In genomic region chr17:74981979-74982662, GRCh38 we compare ENCODE assay signal across 8 cellular contexts. TPM values are rescaled to one million over a fixed set of nuclear protein-coding genes. Genes with fewer than 3 reads are reported as not detected.
A peak's percentile ranks its signal among the peaks of the same experiment; 100 is the strongest.
DNase-seq lines count a peak whose midpoint lies in the region; ATAC-seq, FAIRE-seq and TF ChIP-seq lines count a peak whose summit lies in the region.

No MANE protein-coding gene starts in this region.

- CTCF ChIA-PET in A549 (lab: Yijun Ruan, JAX) = interaction anchor here (0.7 to 4.2 kb wide), 10 partner anchors 9 to 62 kb away, joined by 3 to 53 read pairs (median 6); partner anchors contain the start of genes HID1, MRPL58 and OTOP2

- H3K27ac ChIP-seq in A549 (peak overlapping the region; percentile 92 to 94), breast epithelium (peak overlapping the region; percentile 94 to 95), smooth muscle cell (ENCODE audit: low read depth) (peak overlapping the region; percentile 77)

- TF ChIP-seq RAD21 in A549 (conservative IDR thresholded peaks at IDR 0.05 in 1 of 2, IDR thresholded peaks at IDR 0.05 in 1 of 2) = peak in 1 of 2 experiments; percentile 33; a peak in 1 of 5 replicates

- H3K9ac ChIP-seq in smooth muscle cell (ENCODE audit: low read depth) = peak overlapping the region; percentile 77

- H3K9me3 Mint-ChIP-seq in immature natural killer cell = peaks cover 0 to 2% (median 0%) of the 10 kb centered on the region in 6 donors

- TF ChIP-seq EP300 in A549 (IDR thresholded peaks at IDR 0.05) = no peak

- peaks cover 18% of the 10 kb centered on the region for H3F3A ChIP-seq in smooth muscle cell (ENCODE audit: low read depth)

- H2AFZ ChIP-seq in smooth muscle cell (ENCODE audit: low read depth) = peak overlapping the region; percentile 72

- peaks cover 10 to 22% (median 10%) of the 10 kb centered on the region in 3 donors for H3K27me3 Mint-ChIP-seq in immature natural killer cell (ENCODE audit: low read depth in 3 of 3)

- DNase-seq in A549 (ENCODE audit: low read depth in 1 of 2, low spot score in 1 of 2) (peak; percentile 76 to 90), GM19238 (ENCODE audit: insufficient read length, low spot score) (peak; percentile 67), NCI-H2081 treated with DMSO at 0.1 percent for 48 hours (lab: John Stamatoyannopoulos, UW) (peak; percentile 52), breast epithelium (ENCODE audit: low spot score in 2 of 2) (peak; percentile 60 to 83), immature natural killer cell (peak; percentile 84 to 86 (median 86)), smooth muscle cell (lab: John Stamatoyannopoulos, UW; ENCODE audit: unreplicated experiment) (peak; percentile 42)

- TF ChIP-seq CTCF in A549 (IDR thresholded peaks at IDR 0.05) = peak; percentile 11; the same call in 1 of the 3 replicates
- TF ChIP-seq CTCF in WI38 (IDR thresholded peaks at IDR 0.05; ENCODE audit: low read depth, low read length) = no peak
- TF ChIP-seq CTCF in breast epithelium (IDR thresholded peaks at IDR 0.05) = peak in 2 of 3 donors; percentile 15 to 28
- TF ChIP-seq CTCF in smooth muscle cell (IDR thresholded peaks at IDR 0.05; ENCODE audit: borderline replicate concordance, insufficient read depth, poor library complexity, severe bottlenecking) = no peak

- H3K4me1 ChIP-seq in A549 = peaks cover 23% of the 10 kb centered on the region
- H3K4me1 ChIP-seq in breast epithelium = peaks cover 0 to 7% of the 10 kb centered on the region in 2 donors
- peaks cover 11% of the 10 kb centered on the region for H3K4me1 ChIP-seq in smooth muscle cell (ENCODE audit: low read depth)

- intact Hi-C loops in breast epithelium (cut with DNase I; ENCODE audit: low total_unique reads) = loop anchor here (10.0 kb wide), 1 partner anchor 53 kb away; no protein-coding TSS in a partner anchor

- H3K4me3 Mint-ChIP-seq in immature natural killer cell = peak overlapping the region; percentile 87 to 93 (median 89)

- H3K27me3 ChIP-seq in breast epithelium (no peaks in the 10 kb centered on the region), smooth muscle cell (ENCODE audit: low read depth) (no peaks in the 10 kb centered on the region)

- TF ChIP-seq POLR2A in A549 (IDR thresholded peaks at IDR 0.05; ENCODE audit: low read length) (peak; percentile 94), breast epithelium (IDR thresholded peaks at IDR 0.05) (peak; percentile 61)

- H3K36me3 ChIP-seq in breast epithelium = no peaks in the 10 kb centered on the region
- no peaks in the 10 kb centered on the region for H3K36me3 ChIP-seq in smooth muscle cell (ENCODE audit: low read depth)

- no peaks in the 10 kb centered on the region for H3K36me3 Mint-ChIP-seq in immature natural killer cell

- H3K4me3 ChIP-seq in A549 = peak overlapping the region; percentile 69
- peak overlapping the region; percentile 66 for H3K4me3 ChIP-seq in WI38 (ENCODE audit: low read depth, low read length)
- peak overlapping the region; percentile 51 to 74 (median 70) for H3K4me3 ChIP-seq in breast epithelium
- H3K4me3 ChIP-seq in smooth muscle cell = peak overlapping the region; percentile 63

- ATAC-seq in A549 (peak; percentile 94), GM21717 (IDR thresholded peaks at IDR 0.05; ENCODE audit: unreplicated experiment) (no peak)

- FAIRE-seq in A549 (lab: Jason Lieb, UNC) = peak; percentile 54

- POLR2A ChIA-PET in A549 (lab: Yijun Ruan, JAX) = interaction anchor here (0.6 to 2.8 kb wide), 4 partner anchors 10 to 30 kb away, joined by 3 to 17 read pairs (median 5); partner anchors contain the start of genes HID1 and MRPL58

- WGBS in A549 (ENCODE audit: missing lambda C conversion rate) = 2% methylated on average over 23 of the region's 61 CpGs
- under 1% methylated on average over 58 of the region's 61 CpGs for WGBS in smooth muscle cell (ENCODE audit: low lambda C conversion rate)

- H3K4me2 ChIP-seq in A549 = peak overlapping the region; percentile 92
- H3K4me2 ChIP-seq in smooth muscle cell = peak overlapping the region; percentile 89

- no peaks in the 10 kb centered on the region for H3K79me2 ChIP-seq in smooth muscle cell (ENCODE audit: low read depth)

- H3K9me3 ChIP-seq in A549 (no peaks in the 10 kb centered on the region), breast epithelium (no peaks in the 10 kb centered on the region), smooth muscle cell (replicated peaks; ENCODE audit: low read depth) (no peaks in the 10 kb centered on the region)

- H3K27ac Mint-ChIP-seq in immature natural killer cell = peak overlapping the region; percentile 81 to 92 (median 88)

- peaks cover 20 to 23% of the 10 kb centered on the region in 2 donors for H3K4me1 Mint-ChIP-seq in immature natural killer cell

- H4K20me1 ChIP-seq in smooth muscle cell (ENCODE audit: low read depth) = no peaks in the 10 kb centered on the region

TF ChIP-seq in A549, 52 proteins besides CTCF, POLR2A, EP300 and RAD21 (continues in another document):
- peak; percentile 20; the same call in 1 of the 2 replicates for TF ChIP-seq GATA3 (IDR thresholded peaks at IDR 0.05; ENCODE audit: borderline replicate concordance)
- TF ChIP-seq MAX (IDR thresholded peaks at IDR 0.05) = peak; percentile 96
- TF ChIP-seq, protein P1, sequence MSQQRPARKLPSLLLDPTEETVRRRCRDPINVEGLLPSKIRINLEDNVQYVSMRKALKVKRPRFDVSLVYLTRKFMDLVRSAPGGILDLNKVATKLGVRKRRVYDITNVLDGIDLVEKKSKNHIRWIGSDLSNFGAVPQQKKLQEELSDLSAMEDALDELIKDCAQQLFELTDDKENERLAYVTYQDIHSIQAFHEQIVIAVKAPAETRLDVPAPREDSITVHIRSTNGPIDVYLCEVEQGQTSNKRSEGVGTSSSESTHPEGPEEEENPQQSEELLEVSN (IDR thresholded peaks at IDR 0.05; ENCODE audit: borderline replicate concordance, low read depth) = peak; percentile 92

RNA-seq across cellular contexts. Expression of gene CDR2L, which starts 5.3 kb away (rescaled TPM):
- polyA plus RNA-seq in A549 (2011; rRNA removed) (18.0 and 18.5 TPM in 2 replicates), A549 (2017; fragmentation: RNase III; extraction: RNeasy Plus Mini Kit Qiagen cat#74134 plus additional on column Dnase treatment) (26.9 to 34.0 TPM (median 30.0 TPM) in 3 replicates), immature natural killer cell (not detected), smooth muscle cell (37.8 and 39.9 TPM in 2 replicates)
- polyA plus RNA-seq in A549 (2012; cell fraction: cytosol; rRNA removed) = 25.6 and 34.4 TPM in 2 replicates
- 38.5 and 49.0 TPM in 2 replicates for polyA plus RNA-seq in A549 (2012; cell fraction: nucleus; rRNA removed)
- polyA minus RNA-seq in A549 (2011; rRNA and poly(A)+ RNA removed) = 16.6 and 21.8 TPM in 2 replicates
- total RNA-seq in breast epithelium (10 to 100 TPM in 1 of 3 donors, 1 to 10 TPM in 2; 8.0 to 13.1 (median 9.2) TPM), smooth muscle cell (35.9 and 40.7 TPM in 2 replicates)

RNA-seq across cellular contexts. Expression of gene HID1, which starts 9.6 kb away (rescaled TPM):
- polyA plus RNA-seq in A549 (2011; rRNA removed) (11.7 and 15.2 TPM in 2 replicates), A549 (2017; fragmentation: RNase III; extraction: RNeasy Plus Mini Kit Qiagen cat#74134 plus additional on column Dnase treatment) (3.7 to 6.2 TPM (median 5.2 TPM) in 3 replicates), immature natural killer cell (under 1 TPM in 2 of 3 donors, not detected in 1; 0.34 to 0.94 TPM), smooth muscle cell (3.3 and 22.0 TPM in 2 replicates)
- polyA plus RNA-seq in A549 (2012; cell fraction: cytosol; rRNA removed) = 5.9 and 7.4 TPM in 2 replicates
- polyA plus RNA-seq in A549 (2012; cell fraction: nucleus; rRNA removed) = 30.4 and 39.1 TPM in 2 replicates
- 27.2 and 27.3 TPM in 2 replicates for polyA minus RNA-seq in A549 (2011; rRNA and poly(A)+ RNA removed)
- total RNA-seq in breast epithelium (10 to 100 TPM in 2 of 3 donors, 1 to 10 TPM in 1; 6.1 to 46.5 (median 37.3) TPM), smooth muscle cell (6.8 and 8.8 TPM in 2 replicates)

RNA-seq across cellular contexts. Expression of gene MRPL58, which starts 30.3 kb away (rescaled TPM):
- polyA plus RNA-seq in A549 (2011; rRNA removed) (86.4 and 127 TPM in 2 replicates), A549 (2017; fragmentation: RNase III; extraction: RNeasy Plus Mini Kit Qiagen cat#74134 plus additional on column Dnase treatment) (89.4 to 105 TPM (median 95.3 TPM) in 3 replicates), immature natural killer cell (10 to 100 TPM; 32.4 to 52.3 (median 47.1) TPM), smooth muscle cell (36.2 and 41.4 TPM in 2 replicates)
- polyA plus RNA-seq in A549 (2012; cell fraction: cytosol; rRNA removed) = 104 and 113 TPM in 2 replicates
- polyA plus RNA-seq in A549 (2012; cell fraction: nucleus; rRNA removed) = 49.1 and 82.1 TPM in 2 replicates
- polyA minus RNA-seq in A549 (2011; rRNA and poly(A)+ RNA removed) = 31.3 and 32.4 TPM in 2 replicates
- total RNA-seq in breast epithelium (10 to 100 TPM; 38.6 to 48.6 (median 44.6) TPM), smooth muscle cell (36.8 and 75.6 TPM in 2 replicates)

RNA-seq across cellular contexts. Expression of gene OTOP3, which starts 46.4 kb away (rescaled TPM):
- polyA plus RNA-seq in A549 (2011; rRNA removed) (not detected in 2 replicates), A549 (2017; fragmentation: RNase III; extraction: RNeasy Plus Mini Kit Qiagen cat#74134 plus additional on column Dnase treatment) (not detected in 3 replicates), immature natural killer cell (not detected), smooth muscle cell (not detected in 2 replicates)
- polyA plus RNA-seq in A549 (2012; cell fraction: cytosol; rRNA removed) = 0.01 TPM in 1 of 2 replicates, not detected in the other
- polyA plus RNA-seq in A549 (2012; cell fraction: nucleus; rRNA removed) = 0.01 TPM in 1 of 2 replicates, not detected in the other
- not detected in 2 replicates for polyA minus RNA-seq in A549 (2011; rRNA and poly(A)+ RNA removed)
- total RNA-seq in breast epithelium (not detected), smooth muscle cell (not detected in 2 replicates)

RNA-seq across cellular contexts. Expression of gene OTOP2, which starts 58.0 kb away (rescaled TPM):
- polyA plus RNA-seq in A549 (2011; rRNA removed) (0.06 and 0.11 TPM in 2 replicates), A549 (2017; fragmentation: RNase III; extraction: RNeasy Plus Mini Kit Qiagen cat#74134 plus additional on column Dnase treatment) (0.08 TPM in 1 of 3 replicates, not detected in the others), immature natural killer cell (not detected), smooth muscle cell (not detected in 2 replicates)
- 0.08 and 0.10 TPM in 2 replicates for polyA plus RNA-seq in A549 (2012; cell fraction: cytosol; rRNA removed)
- 0.13 and 0.24 TPM in 2 replicates for polyA plus RNA-seq in A549 (2012; cell fraction: nucleus; rRNA removed)
- not detected in 2 replicates for polyA minus RNA-seq in A549 (2011; rRNA and poly(A)+ RNA removed)
- total RNA-seq in breast epithelium (under 1 TPM in 1 of 3 donors, not detected in 2; 0.33 TPM), smooth muscle cell (not detected in 2 replicates)

Comparison
In these comparisons a context has a peak if more than half of its experiments do, and no peak if none do; other contexts are left out.
1. CTCF ChIP-seq: peak in A549 (single experiment) and breast epithelium (2 of 3); none in WI38 (single experiment) and smooth muscle cell (single experiment).
2. RNA of gene CDR2L, which starts 5.3 kb away (polyA plus RNA-seq): 37.8 to 39.9 TPM in smooth muscle cell and 18.0 to 49.0 TPM in A549; not detected in immature natural killer cell; every median in the first group is over 10 times any median in the second.
3. Peak in every context shown above with its lines, with median percentiles within 50 percentile points of each other: DNase-seq, H3K27ac ChIP-seq and H3K4me3 ChIP-seq.